In genomic region chr14:64504310-64504896, GRCh38 we compare ENCODE assay signal across 7 cellular contexts. TPM values are rescaled to one million over a fixed set of nuclear protein-coding genes. Genes with fewer than 3 reads are reported as not detected.
DNase-seq lines count a peak whose midpoint lies in the region; ATAC-seq, FAIRE-seq and TF ChIP-seq lines count a peak whose summit lies in the region.

ZBTB1 (plus strand) TSS chr14:64504770; CDS start chr14:64521505, 16,735 bp downstream.

- H3K27me3 Mint-ChIP-seq in central memory CD8-positive, alpha-beta T cell: no peaks in the 10 kb centered on the region

- H3K9me3 ChIP-seq in kidney (ENCODE audit: control insufficient read depth in 1 of 2, low read length in 2 of 2): no peaks in the 10 kb centered on the region

- H3K9me3 Mint-ChIP-seq in central memory CD8-positive, alpha-beta T cell: no peaks in the 10 kb centered on the region

- H3K36me3 ChIP-seq in kidney (ENCODE audit: control insufficient read depth in 1 of 2, insufficient read depth in 2 of 2, low read length in 2 of 2): no peaks in the 10 kb centered on the region

- H3K27ac Mint-ChIP-seq in central memory CD8-positive, alpha-beta T cell (ENCODE audit: low read depth): peak within 1 kb of the TSS; percentile 98

- peaks cover 38% of the 10 kb centered on the region for H3K36me3 Mint-ChIP-seq in central memory CD8-positive, alpha-beta T cell (ENCODE audit: insufficient read depth)

- H3K4me3 ChIP-seq in kidney (ENCODE audit: low read length in 2 of 2): peak within 1 kb of the TSS; percentile 83 to 84

- H3K4me1 ChIP-seq in kidney (ENCODE audit: control insufficient read depth in 1 of 2, insufficient read depth in 1 of 2, low read depth in 1 of 2, low read length in 2 of 2): peaks cover 13 to 21% of the 10 kb centered on the region in 2 donors

- ATAC-seq in HG03066 (IDR thresholded peaks at IDR 0.05; ENCODE audit: low read depth, unreplicated experiment): peak; percentile 17
- ATAC-seq in central memory CD8-positive, alpha-beta T cell (replicated peaks; ENCODE audit: extremely low read depth, poor library complexity, severe bottlenecking): peak; percentile 55

- no peak for DNase-seq in GM18507 (ENCODE audit: extremely low spot score, insufficient read length, low read depth)
- peak; percentile 68 to 82 for DNase-seq in NCI-H446 (lab: John Stamatoyannopoulos, UW)
- peak; percentile 83 for DNase-seq in activated CD4-positive, CD25-positive, alpha-beta regulatory T cell treated with anti-CD3 and anti-CD28 coated beads, Interleukin-2, amount 50 U/mL, for 72 hours
- DNase-seq in central memory CD8-positive, alpha-beta T cell (ENCODE audit: low spot score in 2 of 2): peak; percentile 74 to 89
- peak; percentile 97 for DNase-seq in kidney
- DNase-seq in stimulated activated CD4-positive, alpha-beta T cell treated with anti-CD3 and anti-CD28 coated beads, Interleukin-12 subunit alpha, Interleukin-12 subunit beta, amount 100 ng/mL, for 48 hours (ENCODE audit: low read depth in 2 of 3, low spot score in 1 of 3): peak; percentile 73 to 85 (median 80)

- FAIRE-seq in GM18507 (lab: Jason Lieb, UNC): peak; percentile 36
- FAIRE-seq in kidney (lab: Jason Lieb, UNC): no peak

- H3K4me1 Mint-ChIP-seq in central memory CD8-positive, alpha-beta T cell: peaks cover 78% of the 10 kb centered on the region

- H3K4me3 Mint-ChIP-seq in central memory CD8-positive, alpha-beta T cell: peak within 1 kb of the TSS; percentile 91

- intact Hi-C loops in kidney (cut with DNase I): no loop called here

- H3K27ac ChIP-seq in kidney (ENCODE audit: low read depth in 2 of 2, low read length in 2 of 2): peak within 1 kb of the TSS; percentile 98 to 100

- TF ChIP-seq CTCF in kidney (IDR thresholded peaks at IDR 0.05; ENCODE audit: borderline replicate concordance, extremely low read depth, insufficient read depth): no peak

- H3K9ac ChIP-seq in kidney (ENCODE audit: low read length in 2 of 2): peak within 1 kb of the TSS; percentile 76 to 83

RNA-seq across cellular contexts. Expression of gene ZBTB1, which starts in this region (rescaled TPM):
- 46.8 TPM for total RNA-seq in kidney
- 13.3 TPM for polyA plus RNA-seq in kidney (ENCODE audit: insufficient read depth, low read depth, low replicate concordance)
